ENCODE assay signal across 18 cellular contexts in genomic region chr20:11012975-11013374, GRCh38.
DNase-seq lines count a peak whose midpoint lies in the region; ATAC-seq and TF ChIP-seq lines count a peak whose summit lies in the region.
"Had no signal": no experiment of that assay in that cellular context is flagged by ENCODE, and none has a peak within 500 bp of the region (broad histone marks: within the 10 kb centered on the region; RNA-seq: fewer than 3 reads in every experiment).

No MANE protein-coding gene starts in this region.

- ATAC-seq in left cardiac atrium (peak; percentile 68 to 78), sciatic nerve (peak; percentile 90), HG03175 (IDR thresholded peaks at IDR 0.05; ENCODE audit: unreplicated experiment) (no peak), HG02981 (IDR thresholded peaks at IDR 0.05; ENCODE audit: unreplicated experiment) (no peak)

- H3K4me3 ChIP-seq in astrocyte of the spinal cord (ENCODE audit: low read depth, low read length), result no peak overlapping the region
- H3K4me3 ChIP-seq: prostate gland had no signal

- in situ Hi-C loops in astrocyte of the spinal cord (cut with HindIII; ENCODE audit: low sequenced_read_pairs), result no loop called here

- DNase-seq in AG20443 (ENCODE audit: low spot score) (peak; percentile 18), astrocyte of the spinal cord (ENCODE audit: low read depth, low spot score) (peak; percentile 18), left cardiac atrium (no peak), sciatic nerve (ENCODE audit: low spot score) (no peak)
- DNase-seq in stimulated activated CD4-positive, alpha-beta T cell treated with anti-CD3 and anti-CD28 coated beads, Interleukin-12 subunit alpha, Interleukin-12 subunit beta, amount 100 ng/mL, for 4 hours, result no peak
- no peak for DNase-seq in activated CD4-positive, alpha-beta T cell treated with anti-CD3 and anti-CD28 coated beads, Interleukin-2, amount 50 U/mL, for 4 hours
- DNase-seq: activated CD4-positive, alpha-beta memory T cell treated with anti-CD3 and anti-CD28 coated beads, Interleukin-2, amount 10 ng/mL, durations not matched to agents 7 days and 5 days; Calu3; effector memory CD4-positive, alpha-beta T cell; GF-D8; glutamatergic neuron; kidney; NCI-H1436 treated with DMSO at 0.1 percent for 48 hours; NCI-H524; stimulated activated CD4-positive, alpha-beta T cell treated with anti-CD3 and anti-CD28 coated beads, Interleukin-1b, Interleukin-23, amount 100 ng/mL, for 48 hours had no signal

- intact Hi-C loops in left cardiac atrium (cut with DNase I) (no loop called here), sciatic nerve (cut with DNase I) (no loop called here)

- TF ChIP-seq CTCF in astrocyte of the spinal cord (IDR thresholded peaks at IDR 0.05; ENCODE audit: low read depth, low read length), result no peak

Comparison
In these comparisons a context has a peak if more than half of its experiments do, and no peak if none do; other contexts are left out.
1. DNase-seq: peak in AG20443 (single experiment) and astrocyte of the spinal cord (single experiment); none in left cardiac atrium (single experiment), sciatic nerve (single experiment), stimulated activated CD4-positive, alpha-beta T cell treated with anti-CD3 and anti-CD28 coated beads, Interleukin-12 subunit alpha, Interleukin-12 subunit beta, amount 100 ng/mL, for 4 hours (single experiment) and activated CD4-positive, alpha-beta T cell treated with anti-CD3 and anti-CD28 coated beads, Interleukin-2, amount 50 U/mL, for 4 hours (0 of 2).
2. ATAC-seq: peak in left cardiac atrium (2 of 2) and sciatic nerve (single experiment); none in HG03175 (single experiment) and HG02981 (single experiment).